In the genomic region with DNA sequence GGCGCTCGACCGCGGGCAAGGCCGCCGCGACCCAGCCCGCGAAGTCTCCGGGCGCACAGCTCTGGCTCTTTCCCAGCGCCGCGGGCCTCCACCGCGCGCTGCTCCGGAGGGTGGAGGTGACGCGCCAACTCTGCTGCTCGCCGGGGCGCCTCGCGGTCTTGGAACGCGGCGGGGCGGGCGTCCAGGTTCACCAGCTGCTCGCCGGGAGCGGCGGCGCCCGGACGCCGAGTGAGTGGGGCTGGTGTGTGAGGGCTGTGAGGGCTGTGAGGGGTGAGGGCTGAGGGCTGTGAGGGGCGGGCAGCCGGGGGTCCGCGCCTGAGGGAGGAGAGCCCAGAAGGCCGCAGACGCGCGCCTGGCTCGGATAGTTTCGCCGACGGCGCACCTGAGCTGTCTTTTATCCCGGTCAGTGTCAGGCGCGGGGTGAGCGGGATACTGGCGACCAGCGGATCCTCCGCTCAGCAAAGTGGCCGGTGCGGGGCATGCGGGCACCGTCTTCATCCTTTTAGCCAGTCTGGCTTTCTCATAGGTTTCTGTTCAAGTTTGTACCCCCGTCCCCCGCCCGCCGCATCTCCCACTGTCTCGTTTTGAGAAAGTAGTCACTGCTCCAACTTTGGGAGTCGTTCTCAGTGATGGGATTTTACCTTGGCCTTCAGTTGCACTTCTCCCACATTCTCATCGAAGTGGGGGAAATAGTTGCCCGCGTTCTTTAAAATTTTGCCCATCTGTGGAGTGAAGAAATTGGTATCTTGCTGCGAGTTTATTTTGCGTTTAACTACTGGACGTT, we compare ENCODE assay signal across 8 cellular contexts. TPM values are rescaled to one million over a fixed set of nuclear protein-coding genes. Genes with fewer than 3 reads are reported as not detected.
DNase-seq lines count a peak whose midpoint lies in the region; ATAC-seq, FAIRE-seq and TF ChIP-seq lines count a peak whose summit lies in the region.

No MANE protein-coding gene starts in this region.

- peak overlapping the region; percentile 78 for H3K4me2 ChIP-seq in MM.1S (ENCODE audit: low read depth, low read length)

- no peaks in the 10 kb centered on the region for H4K20me1 ChIP-seq in MM.1S (ENCODE audit: insufficient read depth, low read length)

- H3K27ac ChIP-seq in MM.1S (ENCODE audit: low read length): peak overlapping the region; percentile 71; the same call in 1 of the 2 replicates
- peak overlapping the region; percentile 26 for H3K27ac ChIP-seq in right cardiac atrium (ENCODE audit: low read length)
- peak overlapping the region; percentile 56 for H3K27ac ChIP-seq in rectal smooth muscle tissue (ENCODE audit: low read depth, low read length)

- intact Hi-C loops in right cardiac atrium (cut with DNase I): loop anchor here in 2 of 4 donors (10.0 kb wide), 2 partner anchors 233 to 243 kb away; no protein-coding TSS in a partner anchor

- H3K27me3 ChIP-seq in MM.1S (replicated peaks; ENCODE audit: insufficient read depth, low read length) (no peaks in the 10 kb centered on the region), right cardiac atrium (ENCODE audit: control insufficient read depth, insufficient read depth) (no peaks in the 10 kb centered on the region), rectal smooth muscle tissue (ENCODE audit: control insufficient read depth, insufficient read depth, low read length) (no peaks in the 10 kb centered on the region)

- H3K9me2 ChIP-seq in MM.1S (replicated peaks; ENCODE audit: insufficient read depth, low read length): no peaks in the 10 kb centered on the region

- peaks cover 11% of the 10 kb centered on the region for H3K79me2 ChIP-seq in MM.1S (ENCODE audit: low read length)

- H3K9me3 ChIP-seq in MM.1S (replicated peaks; ENCODE audit: insufficient read depth, low read length) (no peaks in the 10 kb centered on the region), right cardiac atrium (ENCODE audit: control insufficient read depth, low read length) (no peaks in the 10 kb centered on the region)

- peak overlapping the region; percentile 83 for H3K4me3 ChIP-seq in MM.1S (ENCODE audit: low read length)
- H3K4me3 ChIP-seq in right cardiac atrium (ENCODE audit: low read length): peak overlapping the region; percentile 49
- H3K4me3 ChIP-seq in rectal smooth muscle tissue (ENCODE audit: low read length): peak overlapping the region; percentile 82

- peak overlapping the region; percentile 72; the same call in 1 of the 2 replicates for H3K9ac ChIP-seq in MM.1S (ENCODE audit: low read length)
- H3K9ac ChIP-seq in rectal smooth muscle tissue (ENCODE audit: low read length): no peak overlapping the region

- TF ChIP-seq POLR2A in GM12891 (IDR thresholded peaks at IDR 0.05; ENCODE audit: low read depth, low read length): no peak

- 0 out of 2 replicates have a peak, but pooled peaks cover 5% of the 10 kb centered on the region for H3F3A ChIP-seq in MM.1S (ENCODE audit: insufficient read depth, low read length)

- H3K4me1 ChIP-seq in MM.1S (ENCODE audit: low read length) (no peaks in the 10 kb centered on the region), right cardiac atrium (ENCODE audit: control insufficient read depth, insufficient read depth, low read length) (no peaks in the 10 kb centered on the region), rectal smooth muscle tissue (ENCODE audit: control insufficient read depth, insufficient read depth, low read length) (no peaks in the 10 kb centered on the region)

- DNase-seq in GM12891 (ENCODE audit: insufficient read length, low spot score) (peak; percentile 35), GOT3 (lab: John Stamatoyannopoulos, UW) (peak; percentile 46), MM.1S (peak; percentile 57), right cardiac atrium (peak; percentile 50 to 83 (median 80)), NCI-H2171 treated with DMSO at 0.1 percent for 48 hours (lab: John Stamatoyannopoulos, UW) (no peak), kidney glomerular epithelial cell (lab: John Stamatoyannopoulos, UW) (no peak)
- DNase-seq in activated naive CD4-positive, alpha-beta T cell treated with anti-CD3 and anti-CD28 coated beads, Interleukin-2, amount 50 U/mL, for 16 hours: peak; percentile 54

- peak; percentile 77 to 78 for ATAC-seq in right cardiac atrium

- 3% methylated on average over 74 of the region's 74 CpGs for WGBS in right cardiac atrium

- peak overlapping the region; percentile 89 for H2AFZ ChIP-seq in MM.1S (ENCODE audit: low read length)

- peak; percentile 61 for FAIRE-seq in GM12891 (lab: Jason Lieb, UNC)

- H3K36me3 ChIP-seq in MM.1S (replicated peaks; ENCODE audit: insufficient read depth, low read length) (no peaks in the 10 kb centered on the region), rectal smooth muscle tissue (ENCODE audit: control insufficient read depth, insufficient read depth, low read length) (peaks cover 3% of the 10 kb centered on the region)

- no peak for TF ChIP-seq CTCF in MM.1S (IDR thresholded peaks at IDR 0.05; ENCODE audit: low read length)

TF ChIP-seq in GM12891, 5 proteins besides CTCF, POLR2A, EP300 and RAD21:
- TF ChIP-seq PAX5 (IDR thresholded peaks at IDR 0.05; ENCODE audit: insufficient read depth, low read length, severe bottlenecking): no peak
- no peak for TF ChIP-seq POU2F2 (IDR thresholded peaks at IDR 0.05; ENCODE audit: low read depth, low read length)
- no peak for TF ChIP-seq TAF1 (IDR thresholded peaks at IDR 0.05; ENCODE audit: low read depth, low read length)
- TF ChIP-seq SPI1 (IDR thresholded peaks at IDR 0.05; ENCODE audit: low read depth, low read length): no peak
- TF ChIP-seq POLR2AphosphoS5 (IDR thresholded peaks at IDR 0.05; ENCODE audit: low read depth, low read length): no peak

RNA-seq across cellular contexts. Expression of a gene that starts 0.6 kb away (rescaled TPM):
- polyA plus RNA-seq in GM12891 (2012; ENCODE audit: low read depth, missing spikeins): 15.8 TPM
- 1 to 10 TPM; 3.2 to 4.6 (median 3.8) TPM for total RNA-seq in right cardiac atrium
- polyA plus RNA-seq in right cardiac atrium: 2.8 TPM

Comparison
In these comparisons a context has a peak if more than half of its experiments do, and no peak if none do; other contexts are left out.
1. DNase-seq: peak in GM12891 (single experiment), GOT3 (single experiment), MM.1S (single experiment), activated naive CD4-positive, alpha-beta T cell treated with anti-CD3 and anti-CD28 coated beads, Interleukin-2, amount 50 U/mL, for 16 hours (single experiment) and right cardiac atrium (3 of 3); none in NCI-H2171 treated with DMSO at 0.1 percent for 48 hours (single experiment) and kidney glomerular epithelial cell (single experiment).
2. Peak in every context shown above with its lines, with median percentiles within 50 percentile points of each other: H3K27ac ChIP-seq and H3K4me3 ChIP-seq.